ENCODE assay signal across 8 cellular contexts in genomic region chr7:134737561-134738353, GRCh38. TPM values are rescaled to one million over a fixed set of nuclear protein-coding genes. Genes with fewer than 3 reads are reported as not detected.
DNase-seq lines count a peak whose midpoint lies in the region; ATAC-seq and TF ChIP-seq lines count a peak whose summit lies in the region.

No MANE protein-coding gene starts in this region.

- intact Hi-C loops in upper lobe of right lung (cut with DNase I) = no loop called here

- ATAC-seq in activated naive CD4-positive, alpha-beta T cell treated with anti-CD3 and anti-CD28 coated beads, Interleukin-2, amount 50 U/mL, for 72 hours = peak; percentile 98 to 99
- ATAC-seq in upper lobe of right lung (peak; percentile 65), HG03280 (IDR thresholded peaks at IDR 0.05; ENCODE audit: unreplicated experiment) (no peak)

- no peak overlapping the region for H3K27ac ChIP-seq in upper lobe of right lung

- peak overlapping the region; percentile 56 to 90 for H3K27ac Mint-ChIP-seq in activated naive CD4-positive, alpha-beta T cell treated with anti-CD3 and anti-CD28 coated beads, Interleukin-2, amount 50 U/mL, for 72 hours

- TF ChIP-seq CTCF in upper lobe of right lung (IDR thresholded peaks at IDR 0.05) = no peak

- H3K9me3 ChIP-seq in upper lobe of right lung = no peaks in the 10 kb centered on the region

- H3K27me3 ChIP-seq in upper lobe of right lung = no peaks in the 10 kb centered on the region

- H3K9me3 Mint-ChIP-seq in activated naive CD4-positive, alpha-beta T cell treated with anti-CD3 and anti-CD28 coated beads, Interleukin-2, amount 50 U/mL, for 72 hours = no peaks in the 10 kb centered on the region

- no peak overlapping the region for H3K4me3 ChIP-seq in upper lobe of right lung

- no peaks in the 10 kb centered on the region for H3K36me3 ChIP-seq in upper lobe of right lung

- peak; percentile 14 to 36 (median 24) for DNase-seq in stimulated activated CD4-positive, alpha-beta T cell treated with anti-CD3 and anti-CD28 coated beads, Interleukin-12 subunit alpha, Interleukin-12 subunit beta, amount 100 ng/mL, for 48 hours (ENCODE audit: low read depth in 2 of 3, low spot score in 1 of 3)
- no peak for DNase-seq in stimulated activated CD4-positive, alpha-beta T cell treated with anti-CD3 and anti-CD28 coated beads, Interleukin-4, amount 100 ng/mL, for 1 hour
- DNase-seq in activated naive CD4-positive, alpha-beta T cell treated with anti-CD3 and anti-CD28 coated beads, Interleukin-2, amount 50 U/mL, for 72 hours (ENCODE audit: low spot score in 2 of 2) = peak in 1 of 2 donors; percentile 27
- DNase-seq in kidney tubule cell (ENCODE audit: low spot score) = peak; percentile 69
- DNase-seq in upper lobe of right lung = no peak
- DNase-seq in SW 1271 (lab: John Stamatoyannopoulos, UW) = no peak
- no peak for DNase-seq in NCI-H1694 (lab: John Stamatoyannopoulos, UW)

- H3K36me3 Mint-ChIP-seq in activated naive CD4-positive, alpha-beta T cell treated with anti-CD3 and anti-CD28 coated beads, Interleukin-2, amount 50 U/mL, for 72 hours = peaks cover 0 to 12% of the 10 kb centered on the region in 2 donors

- H3K4me1 ChIP-seq in upper lobe of right lung = peaks cover 6% of the 10 kb centered on the region

RNA-seq across cellular contexts. Expression of gene CALD1, which starts 41.7 kb away (rescaled TPM):
- total RNA-seq in activated naive CD4-positive, alpha-beta T cell treated with anti-CD3 and anti-CD28 coated beads, Interleukin-2, amount 50 U/mL, for 72 hours = 10 to 100 TPM in 1 of 2 donors, 1 to 10 TPM in 1; 5.9 to 15.4 TPM
- 213 TPM for total RNA-seq in upper lobe of right lung

Comparison
In these comparisons a context has a peak if more than half of its experiments do, and no peak if none do; other contexts are left out.
1. DNase-seq: peak in stimulated activated CD4-positive, alpha-beta T cell treated with anti-CD3 and anti-CD28 coated beads, Interleukin-12 subunit alpha, Interleukin-12 subunit beta, amount 100 ng/mL, for 48 hours (3 of 3) and kidney tubule cell (single experiment); none in stimulated activated CD4-positive, alpha-beta T cell treated with anti-CD3 and anti-CD28 coated beads, Interleukin-4, amount 100 ng/mL, for 1 hour (single experiment), upper lobe of right lung (single experiment), SW 1271 (0 of 2) and NCI-H1694 (single experiment).
2. RNA of gene CALD1, which starts 41.7 kb away (total RNA-seq): 213 TPM in upper lobe of right lung (single experiment); 5.9 to 15.4 TPM in activated naive CD4-positive, alpha-beta T cell treated with anti-CD3 and anti-CD28 coated beads, Interleukin-2, amount 50 U/mL, for 72 hours; every median in the first group is over 10 times any median in the second.